ENCODE assay signal across 25 cellular contexts in the genomic region with DNA sequence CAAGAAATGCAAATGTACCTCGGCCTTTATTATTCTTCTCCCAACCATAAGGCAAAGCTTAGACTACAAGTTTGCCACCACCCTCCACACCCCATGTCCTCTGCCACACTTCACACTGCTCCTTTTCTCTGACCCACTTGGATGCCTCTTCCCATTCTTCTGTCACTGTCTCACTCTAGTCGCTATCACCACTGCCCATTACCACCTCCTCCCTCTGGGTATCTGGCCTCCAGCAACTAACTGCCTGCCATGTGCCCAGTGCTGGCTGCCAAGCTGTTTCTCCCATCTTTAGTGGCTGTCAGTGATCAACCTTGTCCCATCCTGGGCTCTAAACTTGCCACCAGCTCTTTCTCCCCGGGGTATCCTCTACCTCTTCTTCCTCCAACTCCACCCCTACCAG. TPM values are rescaled to one million over a fixed set of nuclear protein-coding genes. Genes with fewer than 3 reads are reported as not detected.
DNase-seq lines count a peak whose midpoint lies in the region; ATAC-seq and TF ChIP-seq lines count a peak whose summit lies in the region.
"Had no signal": no experiment of that assay in that cellular context is flagged by ENCODE, and none has a peak within 500 bp of the region (broad histone marks: within the 10 kb centered on the region; RNA-seq: fewer than 3 reads in every experiment).

No MANE protein-coding gene starts in this region.

- H3K27me3 ChIP-seq in heart right ventricle: no peaks in the 10 kb centered on the region
- no peaks in the 10 kb centered on the region for H3K27me3 ChIP-seq in psoas muscle (ENCODE audit: insufficient read depth in 3 of 3, low read length in 2 of 3)
- H3K27me3 ChIP-seq: colonic mucosa, suprapubic skin had no signal

- no peaks in the 10 kb centered on the region for H3K9me3 ChIP-seq in heart right ventricle
- H3K9me3 ChIP-seq in psoas muscle: no peaks in the 10 kb centered on the region
- H3K9me3 ChIP-seq: colonic mucosa, SK-N-SH, suprapubic skin had no signal

- H3K4me1 ChIP-seq in heart right ventricle: peaks cover 0 to 6% (median 0%) of the 10 kb centered on the region in 9 donors
- H3K4me1 ChIP-seq in psoas muscle: no peaks in the 10 kb centered on the region
- H3K4me1 ChIP-seq: colonic mucosa, suprapubic skin had no signal

- no peaks in the 10 kb centered on the region for H3K9me3 Mint-ChIP-seq in activated naive CD4-positive, alpha-beta T cell treated with anti-CD3 and anti-CD28 coated beads, Interleukin-2, amount 50 U/mL, for 72 hours
- H3K9me3 Mint-ChIP-seq: CD8-positive, alpha-beta T cell had no signal

- TF ChIP-seq CTCF in heart right ventricle (IDR thresholded peaks at IDR 0.05) (no peak), psoas muscle (IDR thresholded peaks at IDR 0.05) (no peak)

- WGBS in heart right ventricle, 2 donors: 53 to 59% methylated on average over 3 of the region's 3 CpGs
- WGBS in psoas muscle, 3 donors: 46 to 57% (median 52%) methylated on average over 3 of the region's 3 CpGs

- H3K27ac ChIP-seq in heart right ventricle (no peak overlapping the region), psoas muscle (no peak overlapping the region)
- H3K27ac ChIP-seq: colonic mucosa, suprapubic skin had no signal

- intact Hi-C loops in heart right ventricle (cut with DNase I) (no loop called here), psoas muscle (cut with DNase I) (no loop called here)

- H3K36me3 ChIP-seq in heart right ventricle (no peaks in the 10 kb centered on the region), psoas muscle (ENCODE audit: insufficient read depth in 1 of 2, low read depth in 1 of 2) (no peaks in the 10 kb centered on the region)
- H3K36me3 ChIP-seq: colonic mucosa, suprapubic skin had no signal

- H3K4me3 ChIP-seq in heart right ventricle (no peak overlapping the region), psoas muscle (no peak overlapping the region)
- H3K4me3 ChIP-seq: colonic mucosa, suprapubic skin had no signal

- no peak for ATAC-seq in activated naive CD4-positive, alpha-beta T cell treated with anti-CD3 and anti-CD28 coated beads, Interleukin-2, amount 50 U/mL, for 72 hours
- ATAC-seq in heart right ventricle (peak; percentile 72 to 95 (median 84)), psoas muscle (peak in 3 of 4 donors; percentile 26 to 72 (median 33)), HG03520 (IDR thresholded peaks at IDR 0.05; ENCODE audit: unreplicated experiment) (no peak), GM21619 (IDR thresholded peaks at IDR 0.05; ENCODE audit: unreplicated experiment) (no peak)
- ATAC-seq: activated CD4-positive, alpha-beta T cell treated with anti-CD3 and anti-CD28 coated beads for 36 hours; CD8-positive, alpha-beta T cell; left lobe of liver had no signal

- H3K27ac Mint-ChIP-seq in activated naive CD4-positive, alpha-beta T cell treated with anti-CD3 and anti-CD28 coated beads, Interleukin-2, amount 50 U/mL, for 72 hours: peak overlapping the region; percentile 58 to 71
- H3K27ac Mint-ChIP-seq: activated CD4-positive, alpha-beta T cell treated with anti-CD3 and anti-CD28 coated beads for 36 hours; activated naive CD8-positive, alpha-beta T cell had no signal

- no peak for DNase-seq in activated naive CD4-positive, alpha-beta T cell treated with anti-CD3 and anti-CD28 coated beads, Interleukin-2, amount 50 U/mL, for 72 hours (ENCODE audit: low spot score in 2 of 2)
- no peak for DNase-seq in activated naive CD4-positive, alpha-beta T cell treated with Interleukin-2 at 50 U/mL for 16 hours
- peak; percentile 26 for DNase-seq in HuH-7 (ENCODE audit: low spot score)
- DNase-seq in heart right ventricle: peak in 1 of 2 donors; percentile 33
- DNase-seq in psoas muscle: no peak
- DNase-seq in activated CD4-positive, CD25-positive, alpha-beta regulatory T cell treated with anti-CD3 and anti-CD28 coated beads, Interleukin-2, amount 50 U/mL, for 72 hours: no peak
- DNase-seq: activated CD4-positive, alpha-beta T cell treated with anti-CD3 and anti-CD28 coated beads for 36 hours; activated CD8-positive, alpha-beta memory T cell treated with anti-CD3 and anti-CD28 coated beads for 24 hours; CD8-positive, alpha-beta T cell; colonic mucosa; DMS153; effector CD4-positive, alpha-beta T cell; MM.1S; NCI-H1105 treated with DMSO at 0.1 percent for 48 hours; NCI-H2029 treated with DMSO at 0.1 percent for 48 hours; NCI-H526; nucleus accumbens; SK-N-SH; stimulated activated naive CD4-positive, alpha-beta T cell treated with Interleukin-2 at 50 U/mL for 16 hours had no signal

- no peaks in the 10 kb centered on the region for H3K36me3 Mint-ChIP-seq in activated naive CD4-positive, alpha-beta T cell treated with anti-CD3 and anti-CD28 coated beads, Interleukin-2, amount 50 U/mL, for 72 hours
- H3K36me3 Mint-ChIP-seq: activated naive CD8-positive, alpha-beta T cell; CD8-positive, alpha-beta T cell had no signal

RNA-seq across cellular contexts. Expression of gene KDM2A, which starts 20.3 kb away (rescaled TPM):
- 10 to 100 TPM; 82.7 to 97.5 TPM for total RNA-seq in activated naive CD4-positive, alpha-beta T cell treated with anti-CD3 and anti-CD28 coated beads, Interleukin-2, amount 50 U/mL, for 72 hours
- 10 to 100 TPM; 31.3 to 45.7 (median 37.5) TPM for total RNA-seq in heart right ventricle
- polyA plus RNA-seq in heart right ventricle: 10 to 100 TPM; 16.5 to 29.5 TPM
- total RNA-seq in psoas muscle: 10 to 100 TPM; 51.1 to 61.4 (median 54.5) TPM
- polyA plus RNA-seq in psoas muscle: 10 to 100 TPM; 26.6 to 67.9 (median 28.0) TPM

RNA-seq across cellular contexts. Expression of gene RHOD, which starts 42.2 kb away (rescaled TPM):
- total RNA-seq in activated naive CD4-positive, alpha-beta T cell treated with anti-CD3 and anti-CD28 coated beads, Interleukin-2, amount 50 U/mL, for 72 hours: under 1 TPM; 0.68 to 0.89 TPM
- total RNA-seq in heart right ventricle (100 to 1,000 TPM in 1 of 10 donors, 10 to 100 TPM in 9; 21.9 to 103 (median 29.5) TPM), psoas muscle (10 to 100 TPM in 3 of 4 donors, 1 to 10 TPM in 1; 9.7 to 41.7 (median 27.5) TPM)
- polyA plus RNA-seq in heart right ventricle (10 to 100 TPM; 76.0 to 98.8 TPM), psoas muscle (10 to 100 TPM; 14.2 to 56.5 (median 20.9) TPM)
- total RNA-seq: T-helper 2 cell treated with Interferon-gamma antibody and Interleukin-4, amounts not matched to agents 100 ng/mL and 5 ng/mL, for 36 hours had no signal
- polyA plus RNA-seq: SK-N-SH had no signal

Comparison
In these comparisons a context has a peak if more than half of its experiments do, and no peak if none do; other contexts are left out.
1. ATAC-seq: peak in heart right ventricle (8 of 8) and psoas muscle (3 of 4); none in activated naive CD4-positive, alpha-beta T cell treated with anti-CD3 and anti-CD28 coated beads, Interleukin-2, amount 50 U/mL, for 72 hours (0 of 2), HG03520 (single experiment) and GM21619 (single experiment).
2. RNA of gene RHOD, which starts 42.2 kb away (total RNA-seq): 9.7 to 41.7 TPM in psoas muscle and 21.9 to 103 TPM in heart right ventricle; 0.68 to 0.89 TPM in activated naive CD4-positive, alpha-beta T cell treated with anti-CD3 and anti-CD28 coated beads, Interleukin-2, amount 50 U/mL, for 72 hours; every median in the first group is over 4 times any median in the second.